24 cellular contexts compared by ENCODE assay signal in genomic region chr1:168007691-168008090, GRCh38.
"Had no signal": no experiment of that assay in that cellular context is flagged by ENCODE, and none has a peak within 500 bp of the region (broad histone marks: within the 10 kb centered on the region; RNA-seq: fewer than 3 reads in every experiment).

No MANE protein-coding gene starts in this region.

- H3K9me3 Mint-ChIP-seq: mesothelial cell of epicardium; neural progenitor cell; stimulated activated effector memory CD8-positive, alpha-beta T cell treated with anti-CD3 and anti-CD28 coated beads, Interleukin-12 subunit alpha, Interleukin-12 subunit beta, amount 100 ng/mL, for 72 hours; type B pancreatic cell had no signal

- H3K4me3 Mint-ChIP-seq: memory B cell; mesothelial cell of epicardium; natural killer cell; neural progenitor cell; stimulated activated effector memory CD8-positive, alpha-beta T cell treated with anti-CD3 and anti-CD28 coated beads, Interleukin-12 subunit alpha, Interleukin-12 subunit beta, amount 100 ng/mL, for 72 hours; type B pancreatic cell had no signal

- H3K4me1 Mint-ChIP-seq: mesothelial cell of epicardium, neural progenitor cell had no signal

- ATAC-seq: lower lobe of right lung; natural killer cell; pancreas; right lobe of liver; stimulated activated effector memory CD8-positive, alpha-beta T cell treated with anti-CD3 and anti-CD28 coated beads, Interleukin-12 subunit alpha, Interleukin-12 subunit beta, amount 100 ng/mL, for 72 hours; stimulated activated naive CD8-positive, alpha-beta T cell treated with anti-CD3 and anti-CD28 coated beads, Interleukin-15, Interleukin-2, amounts not matched to agents 100 U/mL and 50 U/mL, for 24 hours had no signal

- H3K9me3 ChIP-seq: left ventricle myocardium inferior, lower lobe of right lung, pancreas, prostate gland, right lobe of liver, suprapubic skin, thyroid gland had no signal

- DNase-seq: dorsolateral prefrontal cortex; effector CD8-positive, alpha-beta T cell; foreskin melanocyte; head of caudate nucleus; kidney; left cardiac atrium; left ventricle myocardium inferior; lower lobe of right lung; natural killer cell; nucleus accumbens; pancreas; retina; right lobe of liver; stimulated activated CD4-positive, alpha-beta T cell treated with anti-CD3 and anti-CD28 coated beads, Interleukin-4, amount 100 ng/mL, for 1 hour; stimulated activated CD8-positive, alpha-beta memory T cell treated with anti-CD3 and anti-CD28 coated beads, Interleukin-4, amount 100 ng/mL, for 48 hours; stimulated activated naive CD8-positive, alpha-beta T cell treated with anti-CD3 and anti-CD28 coated beads, Interleukin-15, Interleukin-2, amounts not matched to agents 100 U/mL and 50 U/mL, for 24 hours; thyroid gland had no signal

- H3K27me3 Mint-ChIP-seq: memory B cell, type B pancreatic cell had no signal

- H3K27ac Mint-ChIP-seq: mesothelial cell of epicardium; neural progenitor cell; stimulated activated effector memory CD8-positive, alpha-beta T cell treated with anti-CD3 and anti-CD28 coated beads, Interleukin-12 subunit alpha, Interleukin-12 subunit beta, amount 100 ng/mL, for 72 hours; type B pancreatic cell had no signal
